In genomic region chr16:27234603-27235002, GRCh38 we compare ENCODE assay signal across 9 cellular contexts. TPM values are rescaled to one million over a fixed set of nuclear protein-coding genes. Genes with fewer than 3 reads are reported as not detected.
DNase-seq lines count a peak whose midpoint lies in the region; ATAC-seq and TF ChIP-seq lines count a peak whose summit lies in the region.
"Had no signal": no experiment of that assay in that cellular context is flagged by ENCODE, and none has a peak within 500 bp of the region (broad histone marks: within the 10 kb centered on the region; RNA-seq: fewer than 3 reads in every experiment).

No MANE protein-coding gene starts in this region.

- H3K9ac ChIP-seq in KMS-11: no peak overlapping the region
- H3K9ac ChIP-seq in colonic mucosa (ENCODE audit: low read depth in 2 of 2, low read length in 2 of 2): peak overlapping the region in 1 of 2 donors; percentile 49
- H3K9ac ChIP-seq in parathyroid adenoma: no peak overlapping the region

- no peaks in the 10 kb centered on the region for H3K27me3 Mint-ChIP-seq in CD4-positive, CD25-positive, alpha-beta regulatory T cell

- peak overlapping the region; percentile 37 for H3K4me2 ChIP-seq in KMS-11
- H3K4me2 ChIP-seq in parathyroid adenoma (ENCODE audit: low read length): no peak overlapping the region

- no peaks in the 10 kb centered on the region for H4K20me1 ChIP-seq in KMS-11 (ENCODE audit: insufficient read depth)

- H3K27ac ChIP-seq in CD4-positive, CD25-positive, alpha-beta regulatory T cell (ENCODE audit: insufficient read depth, low read length, poor library complexity, severe bottlenecking): peak overlapping the region; percentile 93
- H3K27ac ChIP-seq in KMS-11 (no peak overlapping the region), colonic mucosa (peak overlapping the region; percentile 71), parathyroid adenoma (peak overlapping the region; percentile 73)

- peaks cover 87% of the 10 kb centered on the region for H3K4me1 ChIP-seq in CD4-positive, CD25-positive, alpha-beta regulatory T cell (ENCODE audit: control insufficient read depth, insufficient read depth, low read length, poor library complexity, severe bottlenecking)
- peaks cover 65% of the 10 kb centered on the region for H3K4me1 ChIP-seq in KMS-11 (ENCODE audit: low read depth, poor library complexity, severe bottlenecking)
- peaks cover 37% of the 10 kb centered on the region for H3K4me1 ChIP-seq in colonic mucosa
- peaks cover 13% of the 10 kb centered on the region for H3K4me1 ChIP-seq in parathyroid adenoma

- no peaks in the 10 kb centered on the region for H3K9me3 Mint-ChIP-seq in CD4-positive, CD25-positive, alpha-beta regulatory T cell

- no peaks in the 10 kb centered on the region for H3K9me3 ChIP-seq in CD4-positive, CD25-positive, alpha-beta regulatory T cell (ENCODE audit: control insufficient read depth in 2 of 2, low read length in 2 of 2)
- no peaks in the 10 kb centered on the region for H3K9me3 ChIP-seq in colonic mucosa
- no peaks in the 10 kb centered on the region for H3K9me3 ChIP-seq in parathyroid adenoma (ENCODE audit: control insufficient read depth, low read length)
- H3K9me3 ChIP-seq: adrenal gland had no signal

- TF ChIP-seq CTCF in KMS-11 (conservative IDR thresholded peaks at IDR 0.05; ENCODE audit: low read depth, low read length): no peak
- TF ChIP-seq CTCF in colonic mucosa (IDR thresholded peaks at IDR 0.05): no peak
- TF ChIP-seq CTCF in parathyroid adenoma (IDR thresholded peaks at IDR 0.05): no peak
- TF ChIP-seq CTCF in GM10266 (IDR thresholded peaks at IDR 0.05; ENCODE audit: control insufficient read depth, insufficient read depth, low read depth, missing control alignments): no peak

- H3K79me2 ChIP-seq in KMS-11 (ENCODE audit: insufficient read depth, low read depth): no peaks in the 10 kb centered on the region
- H3K79me2 ChIP-seq in parathyroid adenoma: no peaks in the 10 kb centered on the region

- no peaks in the 10 kb centered on the region for H3K27me3 ChIP-seq in CD4-positive, CD25-positive, alpha-beta regulatory T cell (ENCODE audit: control insufficient read depth, insufficient read depth, low read length)
- no peaks in the 10 kb centered on the region for H3K27me3 ChIP-seq in KMS-11 (ENCODE audit: insufficient read depth, low read depth)
- H3K27me3 ChIP-seq in colonic mucosa: no peaks in the 10 kb centered on the region
- H3K27me3 ChIP-seq in parathyroid adenoma (ENCODE audit: control insufficient read depth, insufficient read depth, low read length): no peaks in the 10 kb centered on the region
- H3K27me3 ChIP-seq: adrenal gland had no signal

- peaks cover 30 to 99% (median 58%) of the 10 kb centered on the region in 4 donors for H3K4me1 Mint-ChIP-seq in CD4-positive, CD25-positive, alpha-beta regulatory T cell

- H3K4me3 ChIP-seq in CD4-positive, CD25-positive, alpha-beta regulatory T cell (ENCODE audit: low read depth, low read length): peak overlapping the region; percentile 59
- H3K4me3 ChIP-seq in KMS-11 (IDR thresholded peaks at IDR 0.05; ENCODE audit: insufficient read depth, low read depth, low read length): no peak overlapping the region
- H3K4me3 ChIP-seq in colonic mucosa: no peak overlapping the region
- peak overlapping the region; percentile 6 for H3K4me3 ChIP-seq in parathyroid adenoma (ENCODE audit: low read depth, low read length)
- H3K4me3 ChIP-seq: adrenal gland had no signal

- no peak for ATAC-seq in CD4-positive, CD25-positive, alpha-beta regulatory T cell (ENCODE audit: low read depth in 2 of 2)

- intact Hi-C loops in colonic mucosa (cut with DNase I): loop anchor here (5.0 kb wide), 2 partner anchors 78 to 133 kb away; partner anchors contain the start of gene IL4R

- H3K27ac Mint-ChIP-seq in CD4-positive, CD25-positive, alpha-beta regulatory T cell: peak overlapping the region; percentile 92 to 99 (median 98)

- H3K4me3 Mint-ChIP-seq in CD4-positive, CD25-positive, alpha-beta regulatory T cell: peak overlapping the region; percentile 72 to 93 (median 78)

- H3K36me3 ChIP-seq in CD4-positive, CD25-positive, alpha-beta regulatory T cell (ENCODE audit: control insufficient read depth, insufficient read depth, low read length): no peaks in the 10 kb centered on the region
- no peaks in the 10 kb centered on the region for H3K36me3 ChIP-seq in KMS-11 (ENCODE audit: insufficient read depth)
- H3K36me3 ChIP-seq in colonic mucosa: no peaks in the 10 kb centered on the region
- H3K36me3 ChIP-seq in parathyroid adenoma (ENCODE audit: control insufficient read depth, insufficient read depth, low read length): no peaks in the 10 kb centered on the region

- H3K36me3 Mint-ChIP-seq in CD4-positive, CD25-positive, alpha-beta regulatory T cell: peaks cover 12% of the 10 kb centered on the region

- no peak for DNase-seq in CD4-positive, CD25-positive, alpha-beta regulatory T cell
- DNase-seq in colonic mucosa (no peak), DMS114 treated with DMSO at 0.1 percent for 48 hours (lab: John Stamatoyannopoulos, UW; ENCODE audit: unreplicated experiment) (no peak), NCI-H774 (lab: John Stamatoyannopoulos, UW) (no peak), pons (ENCODE audit: low spot score) (no peak), GM10266 (ENCODE audit: extremely low spot score) (no peak)

- H2AFZ ChIP-seq in KMS-11 (ENCODE audit: low read depth) (no peak overlapping the region), parathyroid adenoma (no peak overlapping the region)

RNA-seq across cellular contexts. Expression of gene KDM8, which starts 31.3 kb away (rescaled TPM):
- total RNA-seq in CD4-positive, CD25-positive, alpha-beta regulatory T cell: 14.7 TPM
- polyA plus RNA-seq in CD4-positive, CD25-positive, alpha-beta regulatory T cell: 1 to 10 TPM; 2.8 to 8.8 (median 4.3) TPM
- 1 to 10 TPM; 5.2 to 7.1 TPM for total RNA-seq in colonic mucosa

RNA-seq across cellular contexts. Expression of gene NSMCE1, which starts 34.0 kb away (rescaled TPM):
- 40.0 TPM for total RNA-seq in CD4-positive, CD25-positive, alpha-beta regulatory T cell
- 100 to 1,000 TPM; 128 to 156 (median 138) TPM for polyA plus RNA-seq in CD4-positive, CD25-positive, alpha-beta regulatory T cell
- 10 to 100 TPM; 37.6 to 58.2 TPM for total RNA-seq in colonic mucosa

Comparison
In these comparisons a context has a peak if more than half of its experiments do, and no peak if none do; other contexts are left out.
1. H3K4me3 ChIP-seq: peak in CD4-positive, CD25-positive, alpha-beta regulatory T cell (single experiment) and parathyroid adenoma (single experiment); none in KMS-11 (single experiment) and colonic mucosa (single experiment).